ENCODE assay signal across 14 cellular contexts in genomic region chr5:120252839-120253238, GRCh38.
DNase-seq lines count a peak whose midpoint lies in the region; ATAC-seq and TF ChIP-seq lines count a peak whose summit lies in the region.
"Had no signal": no experiment of that assay in that cellular context is flagged by ENCODE, and none has a peak within 500 bp of the region (broad histone marks: within the 10 kb centered on the region; RNA-seq: fewer than 3 reads in every experiment).

No MANE protein-coding gene starts in this region.

- H3K79me2 ChIP-seq in PC-3 (ENCODE audit: low read length) (no peaks in the 10 kb centered on the region), fibroblast of lung (ENCODE audit: control insufficient read depth, insufficient read depth, low read length) (no peaks in the 10 kb centered on the region), MM.1S (ENCODE audit: low read length) (no peaks in the 10 kb centered on the region)

- H3K36me3 ChIP-seq in PC-3 (ENCODE audit: low read depth, low read length): no peaks in the 10 kb centered on the region
- no peaks in the 10 kb centered on the region for H3K36me3 ChIP-seq in fibroblast of lung (ENCODE audit: control insufficient read depth, insufficient read depth, low read length)
- H3K36me3 ChIP-seq in MM.1S (replicated peaks; ENCODE audit: insufficient read depth, low read length): no peaks in the 10 kb centered on the region
- H3K36me3 ChIP-seq: esophagus muscularis mucosa, stomach had no signal

- H3K4me2 ChIP-seq in PC-3 (ENCODE audit: low read length): no peak overlapping the region
- no peak overlapping the region for H3K4me2 ChIP-seq in fibroblast of lung (ENCODE audit: extremely low read depth, insufficient read depth, low read length)
- no peak overlapping the region for H3K4me2 ChIP-seq in MM.1S (ENCODE audit: low read depth, low read length)

- DNase-seq in Daoy (ENCODE audit: low read depth) (peak; percentile 74), NB4 (ENCODE audit: low read depth) (peak; percentile 6), PC-3 (peak; percentile 34), fibroblast of lung (ENCODE audit: low read depth in 2 of 2) (peak; percentile 24 to 69), AG20443 (ENCODE audit: low spot score) (no peak), MM.1S (no peak)
- DNase-seq in effector CD4-positive, alpha-beta T cell: no peak
- DNase-seq in stimulated activated naive CD4-positive, alpha-beta T cell (lab: John Stamatoyannopoulos, UW): no peak
- DNase-seq: activated naive CD4-positive, alpha-beta T cell treated with anti-CD3 and anti-CD28 coated beads, Interleukin-2, amount 50 U/mL, for 16 hours; mesendoderm; SIG-M5; stomach had no signal

- intact Hi-C loops in PC-3 (cut with micrococcal nuclease): no loop called here

- no peaks in the 10 kb centered on the region for H3K9me3 ChIP-seq in PC-3 (ENCODE audit: low read length)
- no peaks in the 10 kb centered on the region for H3K9me3 ChIP-seq in fibroblast of lung (ENCODE audit: control insufficient read depth, insufficient read depth, low read depth, low read length)
- H3K9me3 ChIP-seq in MM.1S (replicated peaks; ENCODE audit: insufficient read depth, low read length): no peaks in the 10 kb centered on the region
- H3K9me3 ChIP-seq: esophagus muscularis mucosa, stomach had no signal

- H3K27ac ChIP-seq in PC-3 (ENCODE audit: low read length) (no peak overlapping the region), fibroblast of lung (ENCODE audit: insufficient read depth, low read length) (no peak overlapping the region), MM.1S (ENCODE audit: low read length) (no peak overlapping the region)
- H3K27ac ChIP-seq: esophagus muscularis mucosa, stomach had no signal

- no peak for TF ChIP-seq CTCF in NB4 (IDR thresholded peaks at IDR 0.05; ENCODE audit: low read depth, low read length)
- TF ChIP-seq CTCF in PC-3 (conservative IDR thresholded peaks at IDR 0.05; ENCODE audit: low read depth, low read length): no peak
- TF ChIP-seq CTCF in fibroblast of lung (conservative IDR thresholded peaks at IDR 0.05 in 1 of 2, IDR thresholded peaks at IDR 0.05 in 1 of 2; ENCODE audit: low read depth in 1 of 2, low read length in 2 of 2): no peak
- TF ChIP-seq CTCF in MM.1S (IDR thresholded peaks at IDR 0.05; ENCODE audit: low read length): no peak

- H3K27me3 ChIP-seq in PC-3 (ENCODE audit: low read length): no peaks in the 10 kb centered on the region
- no peaks in the 10 kb centered on the region for H3K27me3 ChIP-seq in fibroblast of lung (ENCODE audit: control insufficient read depth, insufficient read depth, low read length)
- H3K27me3 ChIP-seq in MM.1S (replicated peaks; ENCODE audit: insufficient read depth, low read length): no peaks in the 10 kb centered on the region
- H3K27me3 ChIP-seq: esophagus muscularis mucosa, stomach had no signal

- no peak overlapping the region for H2AFZ ChIP-seq in PC-3 (ENCODE audit: low read length)
- no peak overlapping the region for H2AFZ ChIP-seq in fibroblast of lung (ENCODE audit: low read length)
- H2AFZ ChIP-seq in MM.1S (ENCODE audit: low read length): no peak overlapping the region

- CTCF ChIA-PET in PC-3 (lab: Charles Lee): no interaction called here

- peaks cover 5% of the 10 kb centered on the region for H3K4me1 ChIP-seq in PC-3 (ENCODE audit: insufficient read depth, low read length)
- no peaks in the 10 kb centered on the region for H3K4me1 ChIP-seq in fibroblast of lung (ENCODE audit: control insufficient read depth, extremely low read depth, insufficient read depth, low read length)
- H3K4me1 ChIP-seq in MM.1S (ENCODE audit: low read length): no peaks in the 10 kb centered on the region
- H3K4me1 ChIP-seq: esophagus muscularis mucosa, stomach had no signal

- no peaks in the 10 kb centered on the region for H4K20me1 ChIP-seq in PC-3 (ENCODE audit: low read length)
- H4K20me1 ChIP-seq in fibroblast of lung (ENCODE audit: control insufficient read depth, extremely low read depth, insufficient read depth, low read length): no peaks in the 10 kb centered on the region
- H4K20me1 ChIP-seq in MM.1S (ENCODE audit: insufficient read depth, low read length): no peaks in the 10 kb centered on the region

- H3K4me3 ChIP-seq in NB4 (ENCODE audit: low read depth, low read length) (no peak overlapping the region), PC-3 (ENCODE audit: low read length) (no peak overlapping the region), fibroblast of lung (replicated peaks in 1 of 4; ENCODE audit: control extremely low read depth in 1 of 4, insufficient read depth in 1 of 4, low read depth in 3 of 4, low read length in 4 of 4) (no peak overlapping the region), MM.1S (ENCODE audit: low read length) (no peak overlapping the region)
- H3K4me3 ChIP-seq: esophagus muscularis mucosa, stomach had no signal

- H3K9ac ChIP-seq in PC-3 (ENCODE audit: low read length) (no peak overlapping the region), fibroblast of lung (ENCODE audit: insufficient read depth, low read length) (no peak overlapping the region), MM.1S (ENCODE audit: low read length) (no peak overlapping the region)

- BruUV-seq in PC-3 (replicated peaks; lab: Mats Ljungman, UMichigan): no TSS peak

- POLR2A ChIA-PET in PC-3 (lab: Charles Lee; ENCODE audit: unreplicated experiment): no interaction called here

- no peaks in the 10 kb centered on the region for H3K9me2 ChIP-seq in PC-3 (replicated peaks; ENCODE audit: low read length)
- no peaks in the 10 kb centered on the region for H3K9me2 ChIP-seq in MM.1S (replicated peaks; ENCODE audit: insufficient read depth, low read length)

- H3F3A ChIP-seq in PC-3 (ENCODE audit: low read length, unreplicated experiment) (no peaks in the 10 kb centered on the region), MM.1S (ENCODE audit: insufficient read depth, low read length) (no peaks in the 10 kb centered on the region)

- no peak for TF ChIP-seq POLR2A in NB4 (IDR thresholded peaks at IDR 0.05; ENCODE audit: extremely low read depth, insufficient read length)

- ATAC-seq in PC-3: 0 out of 2 replicates have a peak, but pooled peaks have one; percentile 22
- ATAC-seq: sciatic nerve had no signal

Comparison
In these comparisons a context has a peak if more than half of its experiments do, and no peak if none do; other contexts are left out.
1. DNase-seq: peak in Daoy (single experiment), NB4 (single experiment), PC-3 (single experiment) and fibroblast of lung (2 of 2); none in AG20443 (single experiment), effector CD4-positive, alpha-beta T cell (single experiment), stimulated activated naive CD4-positive, alpha-beta T cell (0 of 6) and MM.1S (single experiment).